ENCODE assay signal across 31 cellular contexts in genomic region chr10:101107771-101108170, GRCh38. TPM values are rescaled to one million over a fixed set of nuclear protein-coding genes. Genes with fewer than 3 reads are reported as not detected.
A peak's percentile ranks its signal among the peaks of the same experiment; 100 is the strongest.
DNase-seq lines count a peak whose midpoint lies in the region; ATAC-seq, FAIRE-seq and TF ChIP-seq lines count a peak whose summit lies in the region.
"Had no signal": no experiment of that assay in that cellular context is flagged by ENCODE, and none has a peak within 500 bp of the region (broad histone marks: within the 10 kb centered on the region; RNA-seq: fewer than 3 reads in every experiment).

No MANE protein-coding gene starts in this region.

- no peak overlapping the region for H3K14ac ChIP-seq in IMR-90 (replicated peaks; ENCODE audit: low read depth, low read length)

- H3K4me3 Mint-ChIP-seq in osteocyte (ENCODE audit: unreplicated experiment): no peak overlapping the region
- H3K4me3 Mint-ChIP-seq: CD14-positive monocyte; CD4-positive, alpha-beta memory T cell; CD4-positive, CD25-positive, alpha-beta regulatory T cell; CD8-positive, alpha-beta memory T cell had no signal

- CTCF ChIA-PET in IMR-90 (lab: Yijun Ruan, JAX): no interaction called here

- TF ChIP-seq POLR2A in IMR-90 (IDR thresholded peaks at IDR 0.05; ENCODE audit: low read depth, low read length) (no peak), breast epithelium (IDR thresholded peaks at IDR 0.05) (no peak)

- H3K36me3 ChIP-seq in IMR-90 (ENCODE audit: control insufficient read depth, insufficient read depth, low read length): no peaks in the 10 kb centered on the region
- H3K36me3 ChIP-seq in bronchial epithelial cell (ENCODE audit: control insufficient read depth, insufficient read depth, low read length): no peaks in the 10 kb centered on the region
- H3K36me3 ChIP-seq in kidney (ENCODE audit: control insufficient read depth in 1 of 2, insufficient read depth in 2 of 2, low read length in 2 of 2): no peaks in the 10 kb centered on the region
- H3K36me3 ChIP-seq in breast epithelium: no peaks in the 10 kb centered on the region
- H3K36me3 ChIP-seq in hepatocyte (replicated peaks; ENCODE audit: insufficient read depth, low read depth): no peaks in the 10 kb centered on the region
- H3K36me3 ChIP-seq: BE2C, BLaER1 had no signal

- H3K23ac ChIP-seq in IMR-90 (ENCODE audit: low read depth, low read length): no peak overlapping the region

- H2BK120ac ChIP-seq in IMR-90 (ENCODE audit: low read depth, low read length): no peak overlapping the region

- no peaks in the 10 kb centered on the region for H4K20me1 ChIP-seq in IMR-90 (ENCODE audit: insufficient read depth, low read length)
- H4K20me1 ChIP-seq in hepatocyte (ENCODE audit: insufficient read depth, poor library complexity, severe bottlenecking): no peaks in the 10 kb centered on the region
- H4K20me1 ChIP-seq: BLaER1 had no signal

- peaks cover 48% of the 10 kb centered on the region for H3K27me3 Mint-ChIP-seq in osteocyte (ENCODE audit: unreplicated experiment)

- H3K36me3 Mint-ChIP-seq in osteocyte (ENCODE audit: unreplicated experiment): no peaks in the 10 kb centered on the region
- H3K36me3 Mint-ChIP-seq: CD14-positive monocyte; CD4-positive, alpha-beta memory T cell; CD4-positive, CD25-positive, alpha-beta regulatory T cell had no signal

- H3K4me1 ChIP-seq in IMR-90 (ENCODE audit: control insufficient read depth, insufficient read depth, low read length) (no peaks in the 10 kb centered on the region), kidney (ENCODE audit: control insufficient read depth in 1 of 2, insufficient read depth in 1 of 2, low read depth in 1 of 2, low read length in 2 of 2) (no peaks in the 10 kb centered on the region), breast epithelium (no peaks in the 10 kb centered on the region), hepatocyte (ENCODE audit: insufficient read depth) (no peaks in the 10 kb centered on the region)
- H3K4me1 ChIP-seq: BLaER1 had no signal

- TF ChIP-seq CTCF in IMR-90 (conservative IDR thresholded peaks at IDR 0.05; ENCODE audit: low read depth, low read length): no peak
- TF ChIP-seq CTCF in bronchial epithelial cell (IDR thresholded peaks at IDR 0.05; ENCODE audit: insufficient read depth, low read length, severe bottlenecking): no peak
- TF ChIP-seq CTCF in kidney (IDR thresholded peaks at IDR 0.05; ENCODE audit: borderline replicate concordance, extremely low read depth, insufficient read depth): no peak
- no peak for TF ChIP-seq CTCF in osteocyte (IDR thresholded peaks at IDR 0.05)
- no peak for TF ChIP-seq CTCF in breast epithelium (IDR thresholded peaks at IDR 0.05)
- TF ChIP-seq CTCF in hepatocyte (IDR thresholded peaks at IDR 0.05; ENCODE audit: poor library complexity): no peak

- FAIRE-seq in bronchial epithelial cell (lab: Jason Lieb, UNC) (peak; percentile 36), kidney (lab: Jason Lieb, UNC) (no peak)
- FAIRE-seq: A204.1, GM12878, GM12892, GM18507 had no signal

- H2AFZ ChIP-seq in IMR-90 (replicated peaks; ENCODE audit: low read length, poor library complexity) (peak overlapping the region; percentile 5), hepatocyte (no peak overlapping the region)

- dilution Hi-C loops in IMR-90 (cut with HindIII; ENCODE audit: low sequenced_read_pairs, unreplicated experiment): no loop called here

- H3K18ac ChIP-seq in IMR-90 (ENCODE audit: low read depth, low read length): no peak overlapping the region

- H3K4me3 ChIP-seq in IMR-90 (ENCODE audit: insufficient read depth, low read depth, low read length) (no peak overlapping the region), bronchial epithelial cell (ENCODE audit: low read depth, low read length) (no peak overlapping the region), kidney (ENCODE audit: low read length in 2 of 2) (no peak overlapping the region), breast epithelium (no peak overlapping the region), hepatocyte (no peak overlapping the region)
- H3K4me3 ChIP-seq: BLaER1, GM12878 had no signal

- no peak overlapping the region for H2BK20ac ChIP-seq in IMR-90 (ENCODE audit: low read depth, low read length)

- no peaks in the 10 kb centered on the region for H3K9me1 ChIP-seq in IMR-90 (ENCODE audit: insufficient read depth, low read length)

- no peak overlapping the region for H3K56ac ChIP-seq in IMR-90 (ENCODE audit: extremely low read depth, insufficient read depth, low read length)

- no peak overlapping the region for H3K27ac ChIP-seq in IMR-90 (ENCODE audit: insufficient read depth, low read length)
- no peak overlapping the region for H3K27ac ChIP-seq in kidney (ENCODE audit: low read depth in 2 of 2, low read length in 2 of 2)
- H3K27ac ChIP-seq in breast epithelium: no peak overlapping the region
- no peak overlapping the region for H3K27ac ChIP-seq in hepatocyte
- H3K27ac ChIP-seq: BLaER1 had no signal

- no peak overlapping the region for H2BK15ac ChIP-seq in IMR-90 (ENCODE audit: low read depth, low read length)

- H4K8ac ChIP-seq in IMR-90 (ENCODE audit: low read depth in 2 of 2, low read length in 2 of 2): no peak overlapping the region

- no peaks in the 10 kb centered on the region for H3K9me3 ChIP-seq in IMR-90 (ENCODE audit: control insufficient read depth, insufficient read depth, low read length)
- no peaks in the 10 kb centered on the region for H3K9me3 ChIP-seq in kidney (ENCODE audit: control insufficient read depth in 1 of 2, low read length in 2 of 2)
- no peaks in the 10 kb centered on the region for H3K9me3 ChIP-seq in breast epithelium
- H3K9me3 ChIP-seq in hepatocyte (ENCODE audit: low read depth): no peaks in the 10 kb centered on the region
- H3K9me3 ChIP-seq: BE2C, BLaER1 had no signal

- no peak overlapping the region for H3K9ac ChIP-seq in IMR-90 (ENCODE audit: low read depth, low read length)
- H3K9ac ChIP-seq in kidney (ENCODE audit: low read length in 2 of 2): no peak overlapping the region
- H3K9ac ChIP-seq: BLaER1 had no signal

- no peak for TF ChIP-seq RAD21 in IMR-90 (IDR thresholded peaks at IDR 0.05; ENCODE audit: low read length)

- H3K9me2 ChIP-seq in hepatocyte (replicated peaks; ENCODE audit: insufficient read depth): no peaks in the 10 kb centered on the region

- H3K9me3 Mint-ChIP-seq in osteocyte (ENCODE audit: unreplicated experiment): no peaks in the 10 kb centered on the region
- H3K9me3 Mint-ChIP-seq: CD14-positive monocyte; CD4-positive, alpha-beta memory T cell; CD4-positive, CD25-positive, alpha-beta regulatory T cell; CD8-positive, alpha-beta memory T cell had no signal

- no peak overlapping the region for H4K5ac ChIP-seq in IMR-90 (ENCODE audit: low read depth, low read length)

- no peaks in the 10 kb centered on the region for H3K4me1 Mint-ChIP-seq in osteocyte (ENCODE audit: unreplicated experiment)
- H3K4me1 Mint-ChIP-seq: CD14-positive monocyte; CD4-positive, alpha-beta memory T cell; CD4-positive, CD25-positive, alpha-beta regulatory T cell; CD8-positive, alpha-beta memory T cell had no signal

- intact Hi-C loops in IMR-90 (cut with micrococcal nuclease) (no loop called here), kidney (cut with DNase I) (no loop called here), posterior vena cava (cut with DNase I) (no loop called here), breast epithelium (cut with DNase I; ENCODE audit: low total_unique reads) (no loop called here)

- DNase-seq in IMR-90: no peak
- no peak for DNase-seq in bronchial epithelial cell (ENCODE audit: low read depth)
- peak; percentile 48 for DNase-seq in kidney
- DNase-seq in posterior vena cava (ENCODE audit: low spot score): peak; percentile 54
- DNase-seq in osteocyte (ENCODE audit: extremely low spot score, unreplicated experiment): no peak
- no peak for DNase-seq in breast epithelium (ENCODE audit: low spot score in 2 of 2)
- no peak for DNase-seq in hepatocyte (ENCODE audit: low spot score)
- DNase-seq: 8988T; ACHN; BE2C; C1 segment of cervical spinal cord; CD4-positive, alpha-beta memory T cell; CD4-positive, CD25-positive, alpha-beta regulatory T cell; CD8-positive, alpha-beta memory T cell; COR-L47; DMS 273 treated with DMSO at 0.1 percent for 48 hours; DMS153; DMS53; DMS79; DND-41; EL; GDM1 had no signal

- no peaks in the 10 kb centered on the region for H3K79me2 ChIP-seq in hepatocyte

- no peak overlapping the region for H4K91ac ChIP-seq in IMR-90 (ENCODE audit: insufficient read depth, low read depth, low read length)

- no peaks in the 10 kb centered on the region for H3K79me1 ChIP-seq in IMR-90 (ENCODE audit: low read depth in 1 of 2, low read length in 2 of 2)

- no peak overlapping the region for H3K27ac Mint-ChIP-seq in osteocyte (ENCODE audit: unreplicated experiment)
- H3K27ac Mint-ChIP-seq: CD14-positive monocyte; CD4-positive, CD25-positive, alpha-beta regulatory T cell; CD8-positive, alpha-beta memory T cell had no signal

- H2BK5ac ChIP-seq in IMR-90 (ENCODE audit: low read depth, low read length, poor library complexity, severe bottlenecking): no peak overlapping the region

- ATAC-seq in IMR-90 (ENCODE audit: low read depth) (no peak), GM21423 (IDR thresholded peaks at IDR 0.05; ENCODE audit: unreplicated experiment) (no peak)
- ATAC-seq: GM12878 had no signal

- no peak overlapping the region for H3K4ac ChIP-seq in IMR-90 (ENCODE audit: low read depth, low read length)

- H3K4me2 ChIP-seq in IMR-90 (ENCODE audit: low read depth, low read length): no peak overlapping the region
- H3K4me2 ChIP-seq in hepatocyte: no peak overlapping the region
- H3K4me2 ChIP-seq: BLaER1 had no signal

- BruUV-seq in IMR-90 (replicated peaks; lab: Mats Ljungman, UMichigan): no TSS peak

- H2AK5ac ChIP-seq in IMR-90 (ENCODE audit: low read depth, low read length): no peak overlapping the region

- WGBS in IMR-90 (ENCODE audit: extremely low coverage in 2 of 2, insufficient read length in 1 of 2), 2 experiments: 33% methylated on average over 1 of the region's 5 CpGs; no CpG with 5 or more reads in 1 of the 2 experiments
- 97% methylated on average over 5 of the region's 5 CpGs for whole genome bisulfite sequencing in hepatocyte (ENCODE audit: low lambda C conversion rate, missing lambda C conversion rate)

- POLR2A ChIA-PET in IMR-90 (lab: Charles Lee; ENCODE audit: unreplicated experiment): no interaction called here

- no peak overlapping the region for H2AK9ac ChIP-seq in IMR-90 (replicated peaks; ENCODE audit: low read depth, low read length, poor library complexity)

- in situ Hi-C loops in IMR-90 (cut with MboI; ENCODE audit: low sequenced_read_pairs): no loop called here

- H3K27me3 ChIP-seq in IMR-90 (ENCODE audit: control insufficient read depth, insufficient read depth, low read length) (peaks cover 66% of the 10 kb centered on the region), bronchial epithelial cell (ENCODE audit: control insufficient read depth, insufficient read depth, low read length) (peaks cover 4% of the 10 kb centered on the region), breast epithelium (peaks cover 0 to 18% of the 10 kb centered on the region in 2 donors), hepatocyte (peaks cover 12% of the 10 kb centered on the region)
- H3K27me3 ChIP-seq: BE2C had no signal

RNA-seq across cellular contexts. Expression of gene TLX1, which starts 23.3 kb away (rescaled TPM):
- total RNA-seq in IMR-90 (2012; rRNA removed): not detected in 2 replicates
- not detected in 2 replicates for polyA plus RNA-seq in IMR-90 (2012; rRNA removed)
- polyA plus RNA-seq in IMR-90 (2012; cell fraction: cytosol; rRNA removed): not detected in 2 replicates
- not detected in 2 replicates for polyA plus RNA-seq in IMR-90 (2012; cell fraction: nucleus; rRNA removed; ENCODE audit: low replicate concordance)
- not detected in 2 replicates for total RNA-seq in bronchial epithelial cell
- total RNA-seq in kidney: not detected
- polyA plus RNA-seq in kidney (ENCODE audit: insufficient read depth, low read depth, low replicate concordance): not detected
- not detected for total RNA-seq in posterior vena cava
- not detected in 2 replicates for total RNA-seq in osteocyte
- total RNA-seq in breast epithelium: not detected
- total RNA-seq in hepatocyte: 0.24 TPM in 1 of 2 replicates, not detected in the other
- 0.68 TPM in 1 of 2 replicates, not detected in the other for polyA plus RNA-seq in hepatocyte
- total RNA-seq: A673; CD4-positive, alpha-beta memory T cell; CD4-positive, CD25-positive, alpha-beta regulatory T cell; CD8-positive, alpha-beta memory T cell; GM12878 had no signal
- polyA plus RNA-seq: AG04450; CD14-positive monocyte; CD4-positive, alpha-beta memory T cell; CD4-positive, CD25-positive, alpha-beta regulatory T cell; CD8-positive, alpha-beta memory T cell; GM12878 had no signal

RNA-seq across cellular contexts. Expression of gene KAZALD1, which starts 46.0 kb away (rescaled TPM):
- total RNA-seq in IMR-90 (2012; rRNA removed) (8.1 and 9.1 TPM in 2 replicates), bronchial epithelial cell (1.6 and 4.0 TPM in 2 replicates), kidney (9.8 TPM), posterior vena cava (1 to 10 TPM; 6.5 to 9.3 TPM), osteocyte (43.0 and 49.0 TPM in 2 replicates), breast epithelium (1 to 10 TPM; 2.8 to 4.9 (median 4.5) TPM), hepatocyte (31.9 and 34.8 TPM in 2 replicates)
- polyA plus RNA-seq in IMR-90 (2012; rRNA removed) (18.6 and 18.7 TPM in 2 replicates), kidney (ENCODE audit: insufficient read depth, low read depth, low replicate concordance) (9.7 TPM), hepatocyte (18.2 and 19.5 TPM in 2 replicates)
- 19.1 and 20.1 TPM in 2 replicates for polyA plus RNA-seq in IMR-90 (2012; cell fraction: cytosol; rRNA removed)
- polyA plus RNA-seq in IMR-90 (2012; cell fraction: nucleus; rRNA removed; ENCODE audit: low replicate concordance): 20.7 and 36.8 TPM in 2 replicates
- total RNA-seq: CD4-positive, alpha-beta memory T cell; CD4-positive, CD25-positive, alpha-beta regulatory T cell had no signal
- polyA plus RNA-seq: CD4-positive, alpha-beta memory T cell; CD8-positive, alpha-beta memory T cell had no signal

Comparison
In these comparisons a context has a peak if more than half of its experiments do, and no peak if none do; other contexts are left out.
1. DNase-seq: peak in kidney (single experiment) and posterior vena cava (single experiment); none in IMR-90 (single experiment), bronchial epithelial cell (single experiment), osteocyte (single experiment), breast epithelium (0 of 2) and hepatocyte (single experiment).